Comparison of ENCODE assay signal across 8 cellular contexts in the genomic region with DNA sequence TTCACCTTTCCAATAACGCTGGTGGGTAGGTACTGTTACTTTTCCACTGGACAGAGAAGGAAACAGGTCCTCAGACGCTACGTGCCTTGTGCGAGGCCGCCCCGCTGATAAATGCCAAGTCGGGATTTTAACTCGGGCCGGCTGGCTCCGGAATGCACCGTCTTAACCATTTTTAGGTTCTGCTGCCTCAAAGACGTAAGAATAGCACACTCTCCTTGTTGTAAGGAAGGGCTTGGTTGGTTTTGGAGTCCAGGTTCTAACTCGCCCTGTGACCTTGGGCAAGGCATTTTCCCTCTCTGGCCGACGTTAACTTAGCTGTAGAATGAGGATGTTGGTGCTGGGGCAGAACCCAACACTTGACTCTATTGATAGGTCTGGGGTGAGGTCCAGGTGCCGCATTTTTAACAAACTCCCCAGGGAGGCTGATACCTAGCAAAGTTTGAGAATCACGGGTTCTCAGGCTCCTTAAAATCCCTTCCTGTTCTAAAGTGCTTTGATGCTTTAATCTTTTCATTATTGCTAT. TPM values are rescaled to one million over a fixed set of nuclear protein-coding genes. Genes with fewer than 3 reads are reported as not detected.
DNase-seq lines count a peak whose midpoint lies in the region; ATAC-seq and TF ChIP-seq lines count a peak whose summit lies in the region.

No MANE protein-coding gene starts in this region.

- H3K36me3 ChIP-seq in cardiac muscle cell: no peaks in the 10 kb centered on the region
- 0 out of 2 replicates have a peak, but pooled peaks cover 10% of the 10 kb centered on the region for H3K36me3 ChIP-seq in SU-DHL-6 (ENCODE audit: low read length)
- no peaks in the 10 kb centered on the region for H3K36me3 ChIP-seq in neural cell (ENCODE audit: insufficient read depth, low read length)

- H3K4me3 ChIP-seq in cardiac muscle cell (peak overlapping the region; percentile 88), SU-DHL-6 (ENCODE audit: insufficient read depth, low read length, poor library complexity, severe bottlenecking) (peak overlapping the region; percentile 88), neural cell (ENCODE audit: low read length) (peak overlapping the region; percentile 96)

- CTCF ChIA-PET in HEK293T (lab: Yijun Ruan, JAX): no interaction called here

- H3K27ac ChIP-seq in cardiac muscle cell (no peak overlapping the region), SU-DHL-6 (ENCODE audit: low read depth, low read length) (peak overlapping the region; percentile 97), epithelial cell of prostate (peak overlapping the region; percentile 84), neural cell (ENCODE audit: low read length) (no peak overlapping the region)

- H3K9me3 ChIP-seq in cardiac muscle cell (ENCODE audit: low read depth) (no peaks in the 10 kb centered on the region), SU-DHL-6 (ENCODE audit: insufficient read depth, low read length) (no peaks in the 10 kb centered on the region), neural cell (ENCODE audit: low read length) (no peaks in the 10 kb centered on the region)

- H3K79me2 ChIP-seq in SU-DHL-6 (ENCODE audit: insufficient read depth, low read length) (peaks cover 61% of the 10 kb centered on the region), neural cell (replicated peaks; ENCODE audit: insufficient read depth, low read length) (peaks cover 16% of the 10 kb centered on the region)

- peak overlapping the region; percentile 88 for H3K9ac ChIP-seq in SU-DHL-6 (ENCODE audit: low read length)
- H3K9ac ChIP-seq in neural cell (ENCODE audit: low read length): peak overlapping the region; percentile 69

- H2AFZ ChIP-seq in SU-DHL-6 (ENCODE audit: low read depth, low read length, severe bottlenecking) (no peak overlapping the region), neural cell (ENCODE audit: low read depth, low read length) (peak overlapping the region; percentile 19)

- no peaks in the 10 kb centered on the region for H4K20me1 ChIP-seq in SU-DHL-6 (ENCODE audit: low read depth, low read length)
- no peaks in the 10 kb centered on the region for H4K20me1 ChIP-seq in neural cell (ENCODE audit: insufficient read depth)

- no peak for ATAC-seq in HG02981 (IDR thresholded peaks at IDR 0.05; ENCODE audit: unreplicated experiment)

- no peak for TF ChIP-seq RAD21 in neural cell (conservative IDR thresholded peaks at IDR 0.05)

- POLR2A ChIA-PET in HEK293T (lab: Yijun Ruan, JAX): interaction anchor here (0.5 to 1.4 kb wide), 2 partner anchors 13 to 324 kb away, joined by 3 to 6 read pairs; no protein-coding TSS in a partner anchor

- peak overlapping the region; percentile 92 for H3K4me2 ChIP-seq in SU-DHL-6 (ENCODE audit: low read depth, low read length, poor library complexity, severe bottlenecking)
- peak overlapping the region; percentile 79 for H3K4me2 ChIP-seq in neural cell (ENCODE audit: low read length)

- no peak for TF ChIP-seq EP300 in neural cell (conservative IDR thresholded peaks at IDR 0.05; ENCODE audit: poor library complexity, severe bottlenecking)

- no peaks in the 10 kb centered on the region for H3K9me2 ChIP-seq in SU-DHL-6 (replicated peaks; ENCODE audit: insufficient read depth, low read length)
- no peaks in the 10 kb centered on the region for H3K9me2 ChIP-seq in neural cell (ENCODE audit: insufficient read depth, low read length)

- TF ChIP-seq CTCF in cardiac muscle cell (IDR thresholded peaks at IDR 0.05; ENCODE audit: low read depth, low read length) (no peak), SU-DHL-6 (IDR thresholded peaks at IDR 0.05; ENCODE audit: insufficient read depth, low read length, poor library complexity, severe bottlenecking) (no peak), neural cell (IDR thresholded peaks at IDR 0.05; ENCODE audit: poor library complexity, severe bottlenecking) (no peak)

- peaks cover 69% of the 10 kb centered on the region for H3F3A ChIP-seq in SU-DHL-6 (ENCODE audit: insufficient read depth)
- no peaks in the 10 kb centered on the region for H3F3A ChIP-seq in neural cell (ENCODE audit: insufficient read depth, low read length, poor library complexity, severe bottlenecking)

- H3K27me3 ChIP-seq in cardiac muscle cell: no peaks in the 10 kb centered on the region
- no peaks in the 10 kb centered on the region for H3K27me3 ChIP-seq in SU-DHL-6 (ENCODE audit: low read length)
- H3K27me3 ChIP-seq in neural cell (ENCODE audit: insufficient read depth, low read depth, low read length): no peaks in the 10 kb centered on the region

- no peaks in the 10 kb centered on the region for H3K4me1 ChIP-seq in cardiac muscle cell (ENCODE audit: low read depth)

- DNase-seq in cardiac muscle cell (ENCODE audit: low read depth in 1 of 2, low spot score in 1 of 2) (peak; percentile 19 to 56), cardiac septum (ENCODE audit: low spot score) (no peak), epithelial cell of prostate (ENCODE audit: low read depth, low spot score) (no peak), HEK293T (ENCODE audit: extremely low spot score) (no peak), NCI-H446 (lab: John Stamatoyannopoulos, UW) (no peak)

- intact Hi-C loops in cardiac septum (cut with DNase I): loop anchor here (5.0 kb wide), 2 partner anchors 42 to 98 kb away; partner anchors contain the start of gene TCHP

TF ChIP-seq in neural cell, 6 proteins besides CTCF, POLR2A, EP300 and RAD21 (continues in another document):
- TF ChIP-seq, protein P1, sequence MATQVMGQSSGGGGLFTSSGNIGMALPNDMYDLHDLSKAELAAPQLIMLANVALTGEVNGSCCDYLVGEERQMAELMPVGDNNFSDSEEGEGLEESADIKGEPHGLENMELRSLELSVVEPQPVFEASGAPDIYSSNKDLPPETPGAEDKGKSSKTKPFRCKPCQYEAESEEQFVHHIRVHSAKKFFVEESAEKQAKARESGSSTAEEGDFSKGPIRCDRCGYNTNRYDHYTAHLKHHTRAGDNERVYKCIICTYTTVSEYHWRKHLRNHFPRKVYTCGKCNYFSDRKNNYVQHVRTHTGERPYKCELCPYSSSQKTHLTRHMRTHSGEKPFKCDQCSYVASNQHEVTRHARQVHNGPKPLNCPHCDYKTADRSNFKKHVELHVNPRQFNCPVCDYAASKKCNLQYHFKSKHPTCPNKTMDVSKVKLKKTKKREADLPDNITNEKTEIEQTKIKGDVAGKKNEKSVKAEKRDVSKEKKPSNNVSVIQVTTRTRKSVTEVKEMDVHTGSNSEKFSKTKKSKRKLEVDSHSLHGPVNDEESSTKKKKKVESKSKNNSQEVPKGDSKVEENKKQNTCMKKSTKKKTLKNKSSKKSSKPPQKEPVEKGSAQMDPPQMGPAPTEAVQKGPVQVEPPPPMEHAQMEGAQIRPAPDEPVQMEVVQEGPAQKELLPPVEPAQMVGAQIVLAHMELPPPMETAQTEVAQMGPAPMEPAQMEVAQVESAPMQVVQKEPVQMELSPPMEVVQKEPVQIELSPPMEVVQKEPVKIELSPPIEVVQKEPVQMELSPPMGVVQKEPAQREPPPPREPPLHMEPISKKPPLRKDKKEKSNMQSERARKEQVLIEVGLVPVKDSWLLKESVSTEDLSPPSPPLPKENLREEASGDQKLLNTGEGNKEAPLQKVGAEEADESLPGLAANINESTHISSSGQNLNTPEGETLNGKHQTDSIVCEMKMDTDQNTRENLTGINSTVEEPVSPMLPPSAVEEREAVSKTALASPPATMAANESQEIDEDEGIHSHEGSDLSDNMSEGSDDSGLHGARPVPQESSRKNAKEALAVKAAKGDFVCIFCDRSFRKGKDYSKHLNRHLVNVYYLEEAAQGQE (IDR thresholded peaks at IDR 0.05; ENCODE audit: borderline replicate concordance): no peak
- TF ChIP-seq TAF1 (IDR thresholded peaks at IDR 0.05; ENCODE audit: low read depth): no peak
- no peak for TF ChIP-seq MXI1 (conservative IDR thresholded peaks at IDR 0.05; ENCODE audit: poor library complexity, severe bottlenecking)
- TF ChIP-seq POLR2AphosphoS5 (IDR thresholded peaks at IDR 0.05): no peak

TF ChIP-seq in HEK293T, 16 proteins besides CTCF, POLR2A, EP300 and RAD21:
- TF ChIP-seq ARNT (IDR thresholded peaks at IDR 0.05) (no peak), CTBP1 (IDR thresholded peaks at IDR 0.05; ENCODE audit: borderline replicate concordance) (no peak), FOXK2 (IDR thresholded peaks at IDR 0.05) (no peak), SUZ12 (IDR thresholded peaks at IDR 0.05) (no peak), HDGF (IDR thresholded peaks at IDR 0.05; ENCODE audit: borderline replicate concordance) (no peak), FOXM1 (IDR thresholded peaks at IDR 0.05; ENCODE audit: borderline replicate concordance) (no peak), ELF4 (IDR thresholded peaks at IDR 0.05) (no peak), BHLHE40 (IDR thresholded peaks at IDR 0.05; ENCODE audit: borderline replicate concordance) (no peak), L3MBTL2 (conservative IDR thresholded peaks at IDR 0.05) (no peak), ZNF384 (IDR thresholded peaks at IDR 0.05) (no peak), SP1 (IDR thresholded peaks at IDR 0.05) (no peak), TARDBP (IDR thresholded peaks at IDR 0.05) (no peak)
- TF ChIP-seq, protein P2, sequence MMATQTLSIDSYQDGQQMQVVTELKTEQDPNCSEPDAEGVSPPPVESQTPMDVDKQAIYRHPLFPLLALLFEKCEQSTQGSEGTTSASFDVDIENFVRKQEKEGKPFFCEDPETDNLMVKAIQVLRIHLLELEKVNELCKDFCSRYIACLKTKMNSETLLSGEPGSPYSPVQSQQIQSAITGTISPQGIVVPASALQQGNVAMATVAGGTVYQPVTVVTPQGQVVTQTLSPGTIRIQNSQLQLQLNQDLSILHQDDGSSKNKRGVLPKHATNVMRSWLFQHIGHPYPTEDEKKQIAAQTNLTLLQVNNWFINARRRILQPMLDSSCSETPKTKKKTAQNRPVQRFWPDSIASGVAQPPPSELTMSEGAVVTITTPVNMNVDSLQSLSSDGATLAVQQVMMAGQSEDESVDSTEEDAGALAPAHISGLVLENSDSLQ (IDR thresholded peaks at IDR 0.05): no peak

RNA-seq across cellular contexts. Expression of gene ANKRD13A, which starts 0.8 kb away (rescaled TPM):
- total RNA-seq in cardiac muscle cell (77.2 and 131 TPM in 2 replicates), cardiac septum (15.5 TPM)
- polyA plus RNA-seq in cardiac muscle cell (25.5 and 26.9 TPM in 2 replicates), neural cell (89.2 and 117 TPM in 2 replicates)
- polyA minus RNA-seq in neural cell: 78.6 and 90.3 TPM in 2 replicates

RNA-seq across cellular contexts. Expression of gene GIT2, which starts 3.9 kb away (rescaled TPM):
- total RNA-seq in cardiac muscle cell (24.3 and 25.7 TPM in 2 replicates), cardiac septum (31.2 TPM)
- polyA plus RNA-seq in cardiac muscle cell (23.3 and 34.7 TPM in 2 replicates), neural cell (14.2 and 21.1 TPM in 2 replicates)
- polyA minus RNA-seq in neural cell: 47.0 and 66.0 TPM in 2 replicates

RNA-seq across cellular contexts. Expression of gene C12orf76, which starts 48.3 kb away (rescaled TPM):
- 24.8 and 25.0 TPM in 2 replicates for total RNA-seq in cardiac muscle cell
- 14.9 and 19.8 TPM in 2 replicates for polyA plus RNA-seq in cardiac muscle cell
- 6.4 TPM for total RNA-seq in cardiac septum
- polyA plus RNA-seq in neural cell: 202 and 227 TPM in 2 replicates
- 84.9 and 99.1 TPM in 2 replicates for polyA minus RNA-seq in neural cell

Comparison
In these comparisons a context has a peak if more than half of its experiments do, and no peak if none do; other contexts are left out.
1. DNase-seq: peak in cardiac muscle cell (2 of 2); none in cardiac septum (single experiment), epithelial cell of prostate (single experiment), HEK293T (single experiment) and NCI-H446 (0 of 2).
2. H3K27ac ChIP-seq: peak in SU-DHL-6 (single experiment) and epithelial cell of prostate (single experiment); none in cardiac muscle cell (single experiment) and neural cell (single experiment).
3. Peak in every context shown above with its lines, with median percentiles within 50 percentile points of each other: H3K4me3 ChIP-seq.